27 cellular contexts compared by ENCODE assay signal in genomic region chr5:58898006-58898405, GRCh38.
A peak's percentile ranks its signal among the peaks of the same experiment; 100 is the strongest.
DNase-seq lines count a peak whose midpoint lies in the region; ATAC-seq, FAIRE-seq and TF ChIP-seq lines count a peak whose summit lies in the region.
"Had no signal": no experiment of that assay in that cellular context is flagged by ENCODE, and none has a peak within 500 bp of the region (broad histone marks: within the 10 kb centered on the region; RNA-seq: fewer than 3 reads in every experiment).

No MANE protein-coding gene starts in this region.

- H3K18ac ChIP-seq in mesendoderm (ENCODE audit: low read length) (peak overlapping the region; percentile 32), trophoblast cell (ENCODE audit: low read length) (no peak overlapping the region)

- no peaks in the 10 kb centered on the region for H3K79me2 ChIP-seq in mesendoderm (ENCODE audit: control insufficient read depth, insufficient read depth, low read length)
- H3K79me2 ChIP-seq in trophoblast cell (ENCODE audit: control insufficient read depth, insufficient read depth, low read length, poor library complexity): no peaks in the 10 kb centered on the region

- H2AK5ac ChIP-seq in mesendoderm (ENCODE audit: low read length) (no peak overlapping the region), trophoblast cell (ENCODE audit: low read length) (no peak overlapping the region)

- H3K56ac ChIP-seq in mesendoderm (ENCODE audit: low read length): no peak overlapping the region

- no peak overlapping the region for H2AFZ ChIP-seq in trophoblast cell (ENCODE audit: insufficient read depth, low read length, poor library complexity)
- H2AFZ ChIP-seq: GM23248 had no signal

- H3K4me3 ChIP-seq in A549 (no peak overlapping the region), mesendoderm (ENCODE audit: low read length) (no peak overlapping the region), trophoblast cell (ENCODE audit: low read depth, low read length) (no peak overlapping the region)
- H3K4me3 ChIP-seq: BLaER1 treated with 17β-estradiol and CSF1 and Interleukin-3, amounts not matched to agents 10 nM and 100 nM; GM23248 had no signal

- H4K5ac ChIP-seq in mesendoderm (ENCODE audit: low read length): no peak overlapping the region

- no peaks in the 10 kb centered on the region for H3K79me1 ChIP-seq in mesendoderm (ENCODE audit: low read length)
- no peaks in the 10 kb centered on the region for H3K79me1 ChIP-seq in trophoblast cell (ENCODE audit: low read length)

- in situ Hi-C loops in SK-MEL-5 (cut with HindIII; ENCODE audit: low pct_unique_long_range_greater_than_20kb, low sequenced_read_pairs): no loop called here

- H3K9ac ChIP-seq in mesendoderm (ENCODE audit: low read length): no peak overlapping the region
- H3K9ac ChIP-seq in trophoblast cell (ENCODE audit: low read length): no peak overlapping the region
- H3K9ac ChIP-seq: BLaER1 treated with 17β-estradiol and CSF1 and Interleukin-3, amounts not matched to agents 10 nM and 100 nM; GM23248 had no signal

- H2BK12ac ChIP-seq in trophoblast cell (ENCODE audit: low read length): no peak overlapping the region

- FAIRE-seq in A549 (lab: Jason Lieb, UNC): no peak
- FAIRE-seq: A204.1, D721Med, GM12891, GM18507, H1 had no signal

- H3K4me1 ChIP-seq in A549: peaks cover 51% of the 10 kb centered on the region
- peaks cover 2% of the 10 kb centered on the region for H3K4me1 ChIP-seq in mesendoderm (ENCODE audit: control insufficient read depth, low read depth, low read length)
- H3K4me1 ChIP-seq in trophoblast cell (ENCODE audit: control insufficient read depth in 1 of 2, insufficient read depth in 2 of 2, low read length in 2 of 2): peaks cover 0 to 2% of the 10 kb centered on the region in 2 experiments

- H3K27me3 ChIP-seq in mesendoderm (ENCODE audit: insufficient read depth, low read length, poor library complexity) (no peaks in the 10 kb centered on the region), trophoblast cell (ENCODE audit: insufficient read depth, low read length) (no peaks in the 10 kb centered on the region)
- H3K27me3 ChIP-seq: BE2C; BLaER1 treated with 17β-estradiol and CSF1 and Interleukin-3, amounts not matched to agents 10 nM and 100 nM had no signal

- POLR2A ChIA-PET in A549 (lab: Yijun Ruan, JAX): no interaction called here

- CTCF ChIA-PET in A549 (lab: Yijun Ruan, JAX): interaction anchor here (1.0 to 1.6 kb wide), 5 partner anchors 11 to 277 kb away, joined by 3 to 7 read pairs (median 4); no protein-coding TSS in a partner anchor

- peak overlapping the region; percentile 39 to 94 for H3K27ac ChIP-seq in A549
- peak overlapping the region; percentile 58 for H3K27ac ChIP-seq in mesendoderm (ENCODE audit: low read depth, low read length)
- H3K27ac ChIP-seq in trophoblast cell (ENCODE audit: low read depth, low read length): no peak overlapping the region
- H3K27ac ChIP-seq: 22Rv1; BLaER1 treated with 17β-estradiol and CSF1 and Interleukin-3, amounts not matched to agents 10 nM and 100 nM; GM23248 had no signal

- DNase-seq in A549 (ENCODE audit: low read depth in 1 of 2, low spot score in 1 of 2) (peak in 1 of 2 experiments; percentile 37), SK-MEL-5 (ENCODE audit: low read depth, low spot score) (peak; percentile 81), mesendoderm (peak; percentile 56), trophoblast cell (peak; percentile 78 to 83), T-helper 1 cell (no peak), NCI-H446 (lab: John Stamatoyannopoulos, UW) (no peak)
- DNase-seq in stimulated activated CD8-positive, alpha-beta memory T cell treated with anti-CD3 and anti-CD28 coated beads, Interleukin-4, amount 100 ng/mL, for 48 hours: no peak
- no peak for DNase-seq in stimulated activated naive CD4-positive, alpha-beta T cell (lab: John Stamatoyannopoulos, UW)
- DNase-seq: ACHN; AML-193; BE2C; CD4-positive, alpha-beta T cell; CD8-positive, alpha-beta memory T cell; DMS 273 treated with DMSO at 0.1 percent for 48 hours; DMS79; EL; GF-D8; GM23248; H7; HCEC 1CT had no signal

- no peak overlapping the region for H4K12ac ChIP-seq in trophoblast cell (ENCODE audit: low read depth, low read length)

- H3K14ac ChIP-seq in trophoblast cell (ENCODE audit: low read length): no peak overlapping the region

- H4K91ac ChIP-seq in trophoblast cell (ENCODE audit: low read depth, low read length): no peak overlapping the region

- H3K4ac ChIP-seq in mesendoderm (ENCODE audit: low read depth, low read length): no peak overlapping the region
- H3K4ac ChIP-seq in trophoblast cell (ENCODE audit: low read depth, low read length): no peak overlapping the region

- no peak for TF ChIP-seq RAD21 in A549 (conservative IDR thresholded peaks at IDR 0.05 in 1 of 2, IDR thresholded peaks at IDR 0.05 in 1 of 2)

- peak overlapping the region; percentile 30 for H2BK5ac ChIP-seq in mesendoderm (ENCODE audit: low read length)
- H2BK5ac ChIP-seq in trophoblast cell (ENCODE audit: low read depth, low read length, poor library complexity): no peak overlapping the region

- H3K36me3 ChIP-seq in mesendoderm (ENCODE audit: control insufficient read depth, insufficient read depth, low read length) (no peaks in the 10 kb centered on the region), trophoblast cell (ENCODE audit: control insufficient read depth in 1 of 2, insufficient read depth in 2 of 2, low read length in 2 of 2) (no peaks in the 10 kb centered on the region)
- H3K36me3 ChIP-seq: BE2C; BLaER1 treated with 17β-estradiol and CSF1 and Interleukin-3, amounts not matched to agents 10 nM and 100 nM had no signal

- H3K23ac ChIP-seq in mesendoderm (ENCODE audit: low read length): no peak overlapping the region
- no peak overlapping the region for H3K23ac ChIP-seq in trophoblast cell (ENCODE audit: low read length)

- H2BK120ac ChIP-seq in mesendoderm (ENCODE audit: low read depth, low read length): no peak overlapping the region
- H2BK120ac ChIP-seq in trophoblast cell (ENCODE audit: insufficient read depth, low read length, poor library complexity): no peak overlapping the region

- H3K9me3 ChIP-seq in A549 (peaks cover 11% of the 10 kb centered on the region), trophoblast cell (ENCODE audit: insufficient read depth, low read depth, low read length) (no peaks in the 10 kb centered on the region)
- H3K9me3 ChIP-seq: BE2C; BLaER1 treated with 17β-estradiol and CSF1 and Interleukin-3, amounts not matched to agents 10 nM and 100 nM had no signal

- H2BK15ac ChIP-seq in mesendoderm (replicated peaks; ENCODE audit: low read depth): no peak overlapping the region

- peak in 1 of 2 experiments; percentile 23; a peak in 4 of 6 replicates for ATAC-seq in A549

- WGBS in A549 (ENCODE audit: missing lambda C conversion rate): 84% methylated on average over 4 of the region's 4 CpGs
- no CpG with 5 or more reads among the region's 4 CpGs for WGBS in mesendoderm (ENCODE audit: extremely low coverage, insufficient coverage, low lambda C conversion rate)
- WGBS in trophoblast cell (ENCODE audit: extremely low coverage, insufficient coverage, insufficient read length): no CpG with 5 or more reads among the region's 4 CpGs

- no peak for TF ChIP-seq CTCF in A549 (IDR thresholded peaks at IDR 0.05)

- no peak overlapping the region for H4K8ac ChIP-seq in mesendoderm (ENCODE audit: low read depth, low read length)
- H4K8ac ChIP-seq in trophoblast cell (ENCODE audit: low read depth, low read length): no peak overlapping the region

- peak overlapping the region; percentile 13; the same call in 1 of the 3 replicates for H3K4me2 ChIP-seq in A549
- H3K4me2 ChIP-seq in mesendoderm (ENCODE audit: low read length): no peak overlapping the region
- no peak overlapping the region for H3K4me2 ChIP-seq in trophoblast cell (ENCODE audit: low read length)
- H3K4me2 ChIP-seq: BLaER1 treated with 17β-estradiol and CSF1 and Interleukin-3, amounts not matched to agents 10 nM and 100 nM had no signal

- no peak for TF ChIP-seq POLR2A in A549 (IDR thresholded peaks at IDR 0.05; ENCODE audit: low read length)

- no peak for TF ChIP-seq EP300 in A549 (IDR thresholded peaks at IDR 0.05)

TF ChIP-seq in A549, 52 proteins besides CTCF, POLR2A, EP300 and RAD21 (continues in another document):
- TF ChIP-seq MYC (IDR thresholded peaks at IDR 0.05; ENCODE audit: borderline replicate concordance, low read length): no peak
- TF ChIP-seq HEYL (CRISPR knock-in tag; IDR thresholded peaks at IDR 0.05): no peak
- no peak for TF ChIP-seq EHF (CRISPR knock-in tag; IDR thresholded peaks at IDR 0.05)
- TF ChIP-seq FOSB (CRISPR knock-in tag; IDR thresholded peaks at IDR 0.05): no peak
- no peak for TF ChIP-seq EHMT2 (IDR thresholded peaks at IDR 0.05; ENCODE audit: low read depth)
- TF ChIP-seq HOXA7 (CRISPR knock-in tag; IDR thresholded peaks at IDR 0.05): no peak
- TF ChIP-seq KDM1A (IDR thresholded peaks at IDR 0.05; ENCODE audit: low read depth): no peak
- no peak for TF ChIP-seq SREBF2 (IDR thresholded peaks at IDR 0.05)
- TF ChIP-seq, protein P1, sequence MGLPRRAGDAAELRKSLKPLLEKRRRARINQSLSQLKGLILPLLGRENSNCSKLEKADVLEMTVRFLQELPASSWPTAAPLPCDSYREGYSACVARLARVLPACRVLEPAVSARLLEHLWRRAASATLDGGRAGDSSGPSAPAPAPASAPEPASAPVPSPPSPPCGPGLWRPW (IDR thresholded peaks at IDR 0.05): no peak
- no peak for TF ChIP-seq RARB (CRISPR knock-in tag; IDR thresholded peaks at IDR 0.05)
- no peak for TF ChIP-seq REST (IDR thresholded peaks at IDR 0.05)

Comparison
In these comparisons a context has a peak if more than half of its experiments do, and no peak if none do; other contexts are left out.
1. DNase-seq: peak in SK-MEL-5 (single experiment), mesendoderm (single experiment) and trophoblast cell (2 of 2); none in stimulated activated CD8-positive, alpha-beta memory T cell treated with anti-CD3 and anti-CD28 coated beads, Interleukin-4, amount 100 ng/mL, for 48 hours (single experiment), T-helper 1 cell (0 of 5), stimulated activated naive CD4-positive, alpha-beta T cell (0 of 6) and NCI-H446 (0 of 2).